ENCODE assay signal across 17 cellular contexts in genomic region chr16:49539758-49540157, GRCh38.
DNase-seq lines count a peak whose midpoint lies in the region; ATAC-seq and TF ChIP-seq lines count a peak whose summit lies in the region.
"Had no signal": no experiment of that assay in that cellular context is flagged by ENCODE, and none has a peak within 500 bp of the region (broad histone marks: within the 10 kb centered on the region; RNA-seq: fewer than 3 reads in every experiment).

No MANE protein-coding gene starts in this region.

- H3K27ac ChIP-seq in spleen, result no peak overlapping the region

- H3K4me1 ChIP-seq in spleen, result no peaks in the 10 kb centered on the region

- peak overlapping the region; percentile 36 for H3K27ac Mint-ChIP-seq in chondrocyte (ENCODE audit: unreplicated experiment)
- peak overlapping the region; percentile 35 for H3K27ac Mint-ChIP-seq in neural crest cell (ENCODE audit: unreplicated experiment)
- H3K27ac Mint-ChIP-seq in activated naive CD4-positive, alpha-beta T cell treated with anti-CD3 and anti-CD28 coated beads, Interleukin-2, amount 10 ng/mL, durations not matched to agents 7 days and 5 days, result no peak overlapping the region
- H3K27ac Mint-ChIP-seq: CD14-positive monocyte; CD4-positive, alpha-beta T cell; CD8-positive, alpha-beta memory T cell; GM23338 had no signal

- H3K4me1 Mint-ChIP-seq in chondrocyte (ENCODE audit: low read depth) (peaks cover 40% of the 10 kb centered on the region), neural crest cell (peaks cover 7% of the 10 kb centered on the region)
- H3K4me1 Mint-ChIP-seq in activated naive CD4-positive, alpha-beta T cell treated with anti-CD3 and anti-CD28 coated beads, Interleukin-2, amount 10 ng/mL, durations not matched to agents 7 days and 5 days, result no peaks in the 10 kb centered on the region
- H3K4me1 Mint-ChIP-seq: CD14-positive monocyte; CD8-positive, alpha-beta memory T cell had no signal

- H3K9me3 Mint-ChIP-seq in chondrocyte (ENCODE audit: low read depth), result no peaks in the 10 kb centered on the region
- no peaks in the 10 kb centered on the region for H3K9me3 Mint-ChIP-seq in neural crest cell
- peaks cover 3% of the 10 kb centered on the region for H3K9me3 Mint-ChIP-seq in activated naive CD4-positive, alpha-beta T cell treated with anti-CD3 and anti-CD28 coated beads, Interleukin-2, amount 10 ng/mL, durations not matched to agents 7 days and 5 days
- H3K9me3 Mint-ChIP-seq: CD4-positive, alpha-beta T cell; GM23338 had no signal

- H3K36me3 Mint-ChIP-seq in chondrocyte (ENCODE audit: low read depth), result no peaks in the 10 kb centered on the region
- H3K36me3 Mint-ChIP-seq in neural crest cell (ENCODE audit: low read depth), result no peaks in the 10 kb centered on the region
- H3K36me3 Mint-ChIP-seq in activated naive CD4-positive, alpha-beta T cell treated with anti-CD3 and anti-CD28 coated beads, Interleukin-2, amount 10 ng/mL, durations not matched to agents 7 days and 5 days, result no peaks in the 10 kb centered on the region
- H3K36me3 Mint-ChIP-seq: CD14-positive monocyte; CD8-positive, alpha-beta memory T cell had no signal

- peaks cover 0 to 8% (median 0%) of the 10 kb centered on the region in 8 donors for H3K9me3 ChIP-seq in spleen

- H3K27me3 ChIP-seq in spleen (replicated peaks in 1 of 7), result no peaks in the 10 kb centered on the region

- no peak for ATAC-seq in GM21825 (IDR thresholded peaks at IDR 0.05; ENCODE audit: unreplicated experiment)
- ATAC-seq: GM12878, GM23338 had no signal

- no peak for TF ChIP-seq CTCF in chondrocyte (IDR thresholded peaks at IDR 0.05)
- TF ChIP-seq CTCF in neural crest cell (conservative IDR thresholded peaks at IDR 0.05), result no peak
- TF ChIP-seq CTCF in spleen (IDR thresholded peaks at IDR 0.05 in 8 of 11, conservative IDR thresholded peaks at IDR 0.05 in 3 of 11), result no peak

- CTCF ChIA-PET in activated naive CD4-positive, alpha-beta T cell treated with anti-CD3 and anti-CD28 coated beads, Interleukin-2, amount 10 ng/mL, durations not matched to agents 7 days and 5 days (lab: Charles Lee), result interaction anchor here (1.4 kb wide), 1 partner anchor 9 kb away, joined by 3 read pairs; no protein-coding TSS in a partner anchor

- DNase-seq in chondrocyte (ENCODE audit: low spot score) (peak; percentile 78), neural crest cell (ENCODE audit: low read depth, low spot score) (no peak), spleen (peak; percentile 56), MV-4-11 (lab: John Stamatoyannopoulos, UW) (no peak)
- DNase-seq in activated naive CD4-positive, alpha-beta T cell treated with anti-CD3 and anti-CD28 coated beads, Interleukin-2, amount 10 ng/mL, durations not matched to agents 7 days and 5 days, result no peak
- DNase-seq: CD4-positive, alpha-beta T cell; CD8-positive, alpha-beta memory T cell; DMS 273 treated with DMSO at 0.1 percent for 48 hours; DMS79; EL; GDM1; H7; HCEC 1CT had no signal

- intact Hi-C loops in spleen (cut with DNase I; ENCODE audit: low total_unique reads), result no loop called here

- H3K4me3 ChIP-seq in spleen, result no peak overlapping the region
- H3K4me3 ChIP-seq: GM12878, GM23338 had no signal

- H3K27me3 Mint-ChIP-seq in chondrocyte (ENCODE audit: low read depth) (no peaks in the 10 kb centered on the region), neural crest cell (ENCODE audit: low read depth) (no peaks in the 10 kb centered on the region)
- H3K27me3 Mint-ChIP-seq in activated naive CD4-positive, alpha-beta T cell treated with anti-CD3 and anti-CD28 coated beads, Interleukin-2, amount 10 ng/mL, durations not matched to agents 7 days and 5 days, result peaks cover 4% of the 10 kb centered on the region
- H3K27me3 Mint-ChIP-seq: CD4-positive, alpha-beta T cell; CD8-positive, alpha-beta memory T cell had no signal

- H3K36me3 ChIP-seq in spleen, result no peaks in the 10 kb centered on the region

- TF ChIP-seq POLR2A in spleen (IDR thresholded peaks at IDR 0.05), result no peak

- 63 to 82% (median 71%) methylated on average over 3 to 4 of the region's 4 CpGs for WGBS in spleen, 5 donors

- no peak overlapping the region for H3K4me3 Mint-ChIP-seq in chondrocyte (ENCODE audit: unreplicated experiment)
- H3K4me3 Mint-ChIP-seq in neural crest cell, result no peak overlapping the region
- no peak overlapping the region for H3K4me3 Mint-ChIP-seq in activated naive CD4-positive, alpha-beta T cell treated with anti-CD3 and anti-CD28 coated beads, Interleukin-2, amount 10 ng/mL, durations not matched to agents 7 days and 5 days
- H3K4me3 Mint-ChIP-seq: CD14-positive monocyte; CD4-positive, alpha-beta T cell; CD8-positive, alpha-beta memory T cell; GM23338 had no signal

Comparison
In these comparisons a context has a peak if more than half of its experiments do, and no peak if none do; other contexts are left out.
1. DNase-seq: peak in chondrocyte (single experiment) and spleen (single experiment); none in neural crest cell (single experiment), MV-4-11 (single experiment) and activated naive CD4-positive, alpha-beta T cell treated with anti-CD3 and anti-CD28 coated beads, Interleukin-2, amount 10 ng/mL, durations not matched to agents 7 days and 5 days (single experiment).